In the genomic region with DNA sequence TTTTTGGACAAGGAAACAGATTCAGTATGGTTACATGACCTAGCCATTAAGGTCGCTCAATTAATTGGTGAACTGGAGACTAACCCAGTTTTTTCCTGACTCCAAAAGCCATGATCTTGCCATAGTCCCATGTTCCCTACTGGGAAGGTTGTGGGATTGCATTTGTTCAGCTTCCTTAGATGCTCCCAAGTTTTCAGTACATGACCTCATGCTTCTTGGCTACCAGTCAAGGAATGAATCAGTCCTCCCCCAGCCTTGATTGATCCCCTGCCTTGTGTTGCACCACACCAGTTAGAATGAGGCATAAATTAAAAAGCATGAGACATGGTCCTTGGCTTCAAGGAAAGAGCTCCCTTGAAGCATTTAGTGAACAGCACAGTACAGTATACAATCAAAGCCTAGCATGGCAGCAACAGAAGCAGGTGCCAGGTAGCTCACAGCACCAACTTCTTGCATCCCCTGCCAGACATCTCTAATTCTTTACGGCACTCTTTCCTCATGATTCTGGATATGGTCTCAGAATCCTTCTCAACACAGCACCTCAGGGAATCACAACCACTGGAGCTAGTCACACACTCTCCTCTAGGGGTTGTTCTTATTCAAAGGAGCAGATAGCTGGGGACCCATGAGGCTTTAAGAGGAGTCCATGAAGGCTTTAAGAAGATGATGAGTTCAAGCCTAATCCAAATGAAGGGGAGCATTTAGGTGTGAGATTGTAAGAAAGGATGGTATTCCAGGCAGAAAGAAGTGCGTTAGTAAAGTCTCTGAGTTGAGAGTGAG, we compare ENCODE assay signal across 12 cellular contexts.
DNase-seq lines count a peak whose midpoint lies in the region; ATAC-seq and TF ChIP-seq lines count a peak whose summit lies in the region.
"Had no signal": no experiment of that assay in that cellular context is flagged by ENCODE, and none has a peak within 500 bp of the region (broad histone marks: within the 10 kb centered on the region; RNA-seq: fewer than 3 reads in every experiment).

No MANE protein-coding gene starts in this region.

- H3K4me1 ChIP-seq in lower lobe of right lung: no peaks in the 10 kb centered on the region
- no peaks in the 10 kb centered on the region for H3K4me1 ChIP-seq in hepatocyte (ENCODE audit: insufficient read depth)

- no peak overlapping the region for H3K4me2 ChIP-seq in hepatocyte

- ATAC-seq in lower lobe of right lung: peak; percentile 32 to 40
- ATAC-seq in HG02763 (IDR thresholded peaks at IDR 0.05; ENCODE audit: unreplicated experiment): no peak

- TF ChIP-seq CTCF in AG04449 (IDR thresholded peaks at IDR 0.05; ENCODE audit: insufficient read depth, low read length, missing control alignments): no peak
- no peak for TF ChIP-seq CTCF in epithelial cell of esophagus (IDR thresholded peaks at IDR 0.05; ENCODE audit: insufficient read depth, low read depth, low read length, missing control alignments)
- TF ChIP-seq CTCF in lower lobe of right lung (IDR thresholded peaks at IDR 0.05): no peak
- TF ChIP-seq CTCF in hepatocyte (IDR thresholded peaks at IDR 0.05; ENCODE audit: poor library complexity): no peak

- DNase-seq in AG04449 (ENCODE audit: low read depth, low spot score) (peak; percentile 29), NCI-H69 (lab: John Stamatoyannopoulos, UW) (peak; percentile 21), epithelial cell of esophagus (ENCODE audit: low read depth) (peak; percentile 92), lower lobe of right lung (no peak), hepatocyte (ENCODE audit: low spot score) (no peak), NCI-H2171 treated with DMSO at 0.1 percent for 48 hours (lab: John Stamatoyannopoulos, UW) (no peak), erythroblast (lab: John Stamatoyannopoulos, UW) (no peak)
- DNase-seq: activated CD8-positive, alpha-beta memory T cell treated with anti-CD3 and anti-CD28 coated beads for 24 hours had no signal

- no peaks in the 10 kb centered on the region for H3K79me2 ChIP-seq in hepatocyte

- H4K20me1 ChIP-seq in hepatocyte (ENCODE audit: insufficient read depth, poor library complexity, severe bottlenecking): no peaks in the 10 kb centered on the region
- H4K20me1 ChIP-seq: BLaER1 treated with 17β-estradiol and CSF1 and Interleukin-3, amounts not matched to agents 10 nM and 100 nM had no signal

- 96% methylated on average over 3 of the region's 3 CpGs for WGBS in hepatocyte (ENCODE audit: low lambda C conversion rate, missing lambda C conversion rate)

- H3K4me3 ChIP-seq in AG04449 (ENCODE audit: low read depth, low read length): no peak overlapping the region
- no peak overlapping the region for H3K4me3 ChIP-seq in epithelial cell of esophagus (ENCODE audit: low read length)
- no peak overlapping the region for H3K4me3 ChIP-seq in lower lobe of right lung
- no peak overlapping the region for H3K4me3 ChIP-seq in hepatocyte
- H3K4me3 ChIP-seq: BLaER1 treated with 17β-estradiol and CSF1 and Interleukin-3, amounts not matched to agents 10 nM and 100 nM; cardiac muscle cell; tibial nerve had no signal

- H3K9me2 ChIP-seq in hepatocyte (replicated peaks; ENCODE audit: insufficient read depth): no peaks in the 10 kb centered on the region

- no peak for TF ChIP-seq POLR2A in erythroblast (IDR thresholded peaks at IDR 0.05; ENCODE audit: low read length)

- no peaks in the 10 kb centered on the region for H3K9me3 ChIP-seq in lower lobe of right lung
- H3K9me3 ChIP-seq in hepatocyte (ENCODE audit: low read depth): no peaks in the 10 kb centered on the region
- H3K9me3 ChIP-seq: tibial nerve had no signal

- intact Hi-C loops in lower lobe of right lung (cut with DNase I): no loop called here

- H3K27me3 ChIP-seq in lower lobe of right lung (ENCODE audit: low read depth) (no peaks in the 10 kb centered on the region), hepatocyte (no peaks in the 10 kb centered on the region)
- H3K27me3 ChIP-seq: BLaER1 treated with 17β-estradiol and CSF1 and Interleukin-3, amounts not matched to agents 10 nM and 100 nM; cardiac muscle cell; tibial nerve had no signal

- H3K27ac ChIP-seq in lower lobe of right lung (no peak overlapping the region), hepatocyte (no peak overlapping the region)
- H3K27ac ChIP-seq: BLaER1 treated with 17β-estradiol and CSF1 and Interleukin-3, amounts not matched to agents 10 nM and 100 nM; cardiac muscle cell; tibial nerve had no signal

- CTCF ChIA-PET in AG04449 (lab: Yijun Ruan, JAX): interaction anchor here (1.3 to 2.7 kb wide), 3 partner anchors 11 to 79 kb away, joined by 5 to 8 read pairs (median 8); no protein-coding TSS in a partner anchor

- POLR2A ChIA-PET in AG04449 (lab: Yijun Ruan, JAX): no interaction called here

- H3K36me3 ChIP-seq in lower lobe of right lung (no peaks in the 10 kb centered on the region), hepatocyte (replicated peaks; ENCODE audit: insufficient read depth, low read depth) (no peaks in the 10 kb centered on the region)
- H3K36me3 ChIP-seq: BLaER1 treated with 17β-estradiol and CSF1 and Interleukin-3, amounts not matched to agents 10 nM and 100 nM; cardiac muscle cell; tibial nerve had no signal

- no peak overlapping the region for H2AFZ ChIP-seq in hepatocyte

Comparison
In these comparisons a context has a peak if more than half of its experiments do, and no peak if none do; other contexts are left out.
1. DNase-seq: peak in AG04449 (single experiment), NCI-H69 (single experiment) and epithelial cell of esophagus (single experiment); none in lower lobe of right lung (single experiment), hepatocyte (single experiment), NCI-H2171 treated with DMSO at 0.1 percent for 48 hours (single experiment) and erythroblast (0 of 2).